ENCODE assay signal across 26 cellular contexts in the genomic region with DNA sequence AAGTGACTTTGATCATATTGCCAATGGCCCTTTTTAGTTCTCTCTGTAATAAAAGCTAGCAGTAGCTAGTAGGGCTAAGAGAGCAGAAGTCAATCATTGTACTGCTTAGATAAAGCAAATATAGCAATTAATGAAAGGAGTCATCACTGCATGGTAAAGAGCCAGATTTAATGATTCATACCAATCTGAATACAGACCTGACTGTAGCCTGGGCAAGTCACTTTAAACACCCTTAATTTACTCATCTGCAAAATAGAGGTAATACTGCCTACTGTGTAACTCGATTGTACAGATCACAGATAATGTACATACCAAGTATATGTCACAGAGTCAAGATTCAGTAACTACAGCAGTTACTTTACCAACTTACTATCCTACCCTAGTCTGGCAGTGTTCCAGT.
A peak's percentile ranks its signal among the peaks of the same experiment; 100 is the strongest.
DNase-seq lines count a peak whose midpoint lies in the region; ATAC-seq, FAIRE-seq and TF ChIP-seq lines count a peak whose summit lies in the region.
"Had no signal": no experiment of that assay in that cellular context is flagged by ENCODE, and none has a peak within 500 bp of the region (broad histone marks: within the 10 kb centered on the region; RNA-seq: fewer than 3 reads in every experiment).

No MANE protein-coding gene starts in this region.

- H3K4me3 ChIP-seq in AG10803 (ENCODE audit: low read length) (no peak overlapping the region), keratinocyte (ENCODE audit: control insufficient read depth in 2 of 3, extremely low read depth in 1 of 3, insufficient read depth in 2 of 3, low read depth in 1 of 3, low read length in 3 of 3) (no peak overlapping the region)
- H3K4me3 ChIP-seq: K562, MG63 had no signal

- H3K9me1 ChIP-seq in keratinocyte (ENCODE audit: control insufficient read depth, extremely low read depth, insufficient read depth, low read length): no peaks in the 10 kb centered on the region

- H3K4me1 ChIP-seq in keratinocyte (ENCODE audit: control insufficient read depth, extremely low read depth, insufficient read depth, low read length): peaks cover 5% of the 10 kb centered on the region

- peaks cover 22% of the 10 kb centered on the region for H3K79me2 ChIP-seq in keratinocyte (ENCODE audit: control insufficient read depth, insufficient read depth, low read length)

- H2AFZ ChIP-seq in keratinocyte (ENCODE audit: control insufficient read depth, low read length): no peak overlapping the region
- H2AFZ ChIP-seq: parathyroid adenoma had no signal

- no peak overlapping the region for H3K27ac ChIP-seq in keratinocyte (ENCODE audit: control insufficient read depth, insufficient read depth, low read length)
- H3K27ac ChIP-seq: parathyroid adenoma had no signal

- dilution Hi-C loops in keratinocyte (cut with MboI; ENCODE audit: extremely low pct_ligation_motif_present, low sequenced_read_pairs): no loop called here

- no peaks in the 10 kb centered on the region for H3K9me3 ChIP-seq in keratinocyte (ENCODE audit: control insufficient read depth, low read depth, low read length)
- H3K9me3 ChIP-seq: MG63 had no signal

- H3K4me2 ChIP-seq in keratinocyte (ENCODE audit: control insufficient read depth, extremely low read depth, insufficient read depth, low read depth, low read length): no peak overlapping the region

- no peak overlapping the region for H3K9ac ChIP-seq in keratinocyte (ENCODE audit: control insufficient read depth, extremely low read depth, insufficient read depth, low read length)
- H3K9ac ChIP-seq: parathyroid adenoma had no signal

- H3K36me3 ChIP-seq in keratinocyte (ENCODE audit: control insufficient read depth in 2 of 2, extremely low read depth in 1 of 2, insufficient read depth in 2 of 2, low read length in 2 of 2): peaks cover 3% of the 10 kb centered on the region in 2 experiments
- H3K36me3 ChIP-seq: MG63 had no signal

- peak; percentile 59 for FAIRE-seq in keratinocyte (lab: Jason Lieb, UNC)

- H4K20me1 ChIP-seq in keratinocyte (ENCODE audit: control insufficient read depth, extremely low read depth, insufficient read depth, low read length): no peaks in the 10 kb centered on the region

- no peaks in the 10 kb centered on the region for H3K27me3 ChIP-seq in keratinocyte (ENCODE audit: control insufficient read depth, extremely low read depth, insufficient read depth, low read length)
- H3K27me3 ChIP-seq: MG63 had no signal

- TF ChIP-seq CTCF in AG10803 (conservative IDR thresholded peaks at IDR 0.05; ENCODE audit: low read length): no peak
- TF ChIP-seq CTCF in keratinocyte (optimal IDR thresholded peaks at IDR 0.05 in 1 of 3, IDR thresholded peaks at IDR 0.05 in 1 of 3, conservative IDR thresholded peaks at IDR 0.05 in 1 of 3; ENCODE audit: extremely low read depth in 1 of 3, insufficient read depth in 2 of 3, low read length in 3 of 3): no peak

- ATAC-seq in GM18870 (IDR thresholded peaks at IDR 0.05; ENCODE audit: unreplicated experiment) (no peak), HG02981 (IDR thresholded peaks at IDR 0.05; ENCODE audit: unreplicated experiment) (no peak)
- ATAC-seq: K562, right cardiac atrium had no signal

- DNase-seq in AG10803 (ENCODE audit: low read depth) (peak; percentile 9), EL (peak; percentile 11), amniotic epithelial cell (ENCODE audit: low read depth) (peak; percentile 17), keratinocyte (ENCODE audit: low read depth, low spot score) (no peak), OCI-M1 (lab: John Stamatoyannopoulos, UW) (no peak)
- DNase-seq: activated CD4-positive, alpha-beta T cell treated with anti-CD3 and anti-CD28 coated beads for 1 hour; activated naive CD8-positive, alpha-beta T cell treated with anti-CD3 and anti-CD28 coated beads, Interleukin-2, amount 10 ng/mL, durations not matched to agents 7 days and 5 days; AML-193; CD4-positive, alpha-beta memory T cell; DMS 273 treated with DMSO at 0.1 percent for 48 hours; effector CD4-positive, alpha-beta T cell; islet precursor cell; MG63; NCI-H1417 treated with DMSO at 0.1 percent for 48 hours; NCI-H2081 treated with DMSO at 0.1 percent for 48 hours; NCI-H446; NCI-H82; right cardiac atrium; SHP77 treated with DMSO at 0.1 percent for 48 hours; stimulated activated CD4-positive, alpha-beta T cell treated with anti-CD3 and anti-CD28 coated beads, Interleukin-4, amount 100 ng/mL, for 4 hours; stimulated activated naive CD4-positive, alpha-beta T cell treated with Interleukin-2 at 50 U/mL for 16 hours; trophoblast cell had no signal

Comparison
In these comparisons a context has a peak if more than half of its experiments do, and no peak if none do; other contexts are left out.
1. DNase-seq: peak in AG10803 (single experiment), EL (single experiment) and amniotic epithelial cell (single experiment); none in keratinocyte (single experiment) and OCI-M1 (single experiment).